26 cellular contexts compared by ENCODE assay signal in the genomic region with DNA sequence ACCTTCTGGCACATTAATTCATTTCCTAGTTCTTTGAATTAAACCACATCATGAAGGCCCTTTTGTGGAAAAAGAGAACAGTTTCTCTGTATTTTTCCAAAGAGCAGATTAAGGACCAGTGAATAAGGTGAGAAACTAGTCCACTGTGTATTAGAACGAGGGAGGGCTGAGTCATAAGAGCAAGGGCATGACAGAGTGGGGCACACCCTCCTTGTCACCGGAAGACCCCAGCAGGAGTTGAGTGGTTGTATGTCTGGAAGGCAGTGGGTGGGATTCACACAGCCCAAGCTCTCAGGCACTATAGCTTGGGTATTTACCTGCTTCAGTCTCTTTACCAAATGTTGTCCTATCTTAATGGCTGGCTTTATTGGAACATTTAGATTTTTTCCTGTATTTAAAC.
A peak's percentile ranks its signal among the peaks of the same experiment; 100 is the strongest.
DNase-seq lines count a peak whose midpoint lies in the region; ATAC-seq and TF ChIP-seq lines count a peak whose summit lies in the region.
"Had no signal": no experiment of that assay in that cellular context is flagged by ENCODE, and none has a peak within 500 bp of the region (broad histone marks: within the 10 kb centered on the region; RNA-seq: fewer than 3 reads in every experiment).

No MANE protein-coding gene starts in this region.

- H3K27ac Mint-ChIP-seq in WTC11 (no peak overlapping the region), CD14-positive monocyte (peak overlapping the region in 1 of 7 donors; percentile 33)
- H3K27ac Mint-ChIP-seq: activated naive CD4-positive, alpha-beta T cell treated with anti-CD3 and anti-CD28 coated beads for 36 hours; HFFc6; nephron progenitor cell had no signal

- POLR2A ChIA-PET in WTC11 (lab: Charles Lee) = no interaction called here

- H3K27me3 Mint-ChIP-seq in WTC11 (ENCODE audit: low read depth) = no peaks in the 10 kb centered on the region
- no peaks in the 10 kb centered on the region for H3K27me3 Mint-ChIP-seq in CD14-positive monocyte (ENCODE audit: low read depth in 3 of 3)

- no peaks in the 10 kb centered on the region for H3K4me1 ChIP-seq in tibial artery
- H3K4me1 ChIP-seq: left lung, pancreas had no signal

- H3K9me3 ChIP-seq in tibial artery = no peaks in the 10 kb centered on the region
- H3K9me3 ChIP-seq: left lung, pancreas had no signal

- H3K27me3 ChIP-seq in tibial artery = no peaks in the 10 kb centered on the region
- H3K27me3 ChIP-seq: left lung, pancreas had no signal

- H3K4me3 Mint-ChIP-seq in WTC11 (no peak overlapping the region), CD14-positive monocyte (no peak overlapping the region)
- H3K4me3 Mint-ChIP-seq: activated naive CD4-positive, alpha-beta T cell treated with anti-CD3 and anti-CD28 coated beads for 36 hours; HFFc6; nephron progenitor cell had no signal

- H3K36me3 Mint-ChIP-seq in WTC11 = no peaks in the 10 kb centered on the region
- peaks cover 84 to 88% of the 10 kb centered on the region in 2 donors for H3K36me3 Mint-ChIP-seq in CD14-positive monocyte

- TF ChIP-seq CTCF in WTC11 (IDR thresholded peaks at IDR 0.05) = no peak
- TF ChIP-seq CTCF in fibroblast of mammary gland (conservative IDR thresholded peaks at IDR 0.05; ENCODE audit: control insufficient read depth, insufficient read depth, low read depth, low read length) = no peak
- no peak for TF ChIP-seq CTCF in tibial artery (IDR thresholded peaks at IDR 0.05)
- no peak for TF ChIP-seq CTCF in CD14-positive monocyte (IDR thresholded peaks at IDR 0.05)

- ATAC-seq in WTC11 = peak; percentile 30; the same call in 1 of the 2 replicates
- ATAC-seq in HG03280 (IDR thresholded peaks at IDR 0.05; ENCODE audit: unreplicated experiment) = no peak
- ATAC-seq: activated CD4-positive, CD25-positive, alpha-beta regulatory T cell treated with anti-CD3 and anti-CD28 coated beads, Interleukin-2, amount 50 U/mL, for 24 hours; left lung; pancreas had no signal

- DNase-seq in 8988T = peak; percentile 59
- DNase-seq in Daoy (ENCODE audit: low read depth) = peak; percentile 82
- DNase-seq in WTC11 (ENCODE audit: low spot score) = no peak
- DNase-seq in fibroblast of mammary gland (ENCODE audit: low read depth) = peak; percentile 16
- DNase-seq in tibial artery = no peak
- no peak for DNase-seq in CD14-positive monocyte (ENCODE audit: low spot score)
- DNase-seq: activated naive CD4-positive, alpha-beta T cell treated with anti-CD3 and anti-CD28 coated beads for 36 hours; activated T-cell treated with anti-CD3 and anti-CD28 coated beads, Interleukin-2, amount 50 U/mL, for 1 hour; anterior cingulate cortex; central memory CD4-positive, alpha-beta T cell; EL; HFFc6; Karpas-422; left lung; NCI-H1048; NCI-H1694 treated with DMSO at 0.1 percent for 48 hours; NCI-H2171; NCI-H510A treated with DMSO at 0.1 percent for 48 hours; nephron progenitor cell; pancreas; SHP77 treated with DMSO at 0.1 percent for 48 hours; SW 1271 had no signal

- H3K4me3 ChIP-seq in fibroblast of mammary gland (ENCODE audit: control insufficient read depth, low read depth, low read length) = no peak overlapping the region
- no peak overlapping the region for H3K4me3 ChIP-seq in tibial artery
- H3K4me3 ChIP-seq: left lung, pancreas had no signal

- H3K36me3 ChIP-seq in tibial artery = peaks cover 63 to 98% (median 74%) of the 10 kb centered on the region in 3 donors

- H3K9me3 Mint-ChIP-seq in WTC11 (no peaks in the 10 kb centered on the region), CD14-positive monocyte (no peaks in the 10 kb centered on the region)
- H3K9me3 Mint-ChIP-seq: activated naive CD4-positive, alpha-beta T cell treated with anti-CD3 and anti-CD28 coated beads for 36 hours; HFFc6; nephron progenitor cell had no signal

- CTCF ChIA-PET in WTC11 (lab: Charles Lee) = interaction anchor here (0.7 kb wide), 1 partner anchor 143 kb away, joined by 4 read pairs; no protein-coding TSS in a partner anchor

- no peak overlapping the region for H3K27ac ChIP-seq in tibial artery
- H3K27ac ChIP-seq: C4-2B, epithelial cell of prostate, left lung, pancreas had no signal

- intact Hi-C loops in tibial artery (cut with DNase I; ENCODE audit: low total_unique reads) (no loop called here), CD14-positive monocyte (cut with micrococcal nuclease) (no loop called here)

- H3K4me1 Mint-ChIP-seq in WTC11 = no peaks in the 10 kb centered on the region
- H3K4me1 Mint-ChIP-seq in CD14-positive monocyte = no peaks in the 10 kb centered on the region

TF ChIP-seq in WTC11, 78 proteins besides CTCF, POLR2A, EP300 and RAD21 (continues in another document):
- TF ChIP-seq SMAD3 (CRISPR knock-in tag; IDR thresholded peaks at IDR 0.05; ENCODE audit: borderline replicate concordance) (no peak), OVOL2 (CRISPR knock-in tag; IDR thresholded peaks at IDR 0.05; ENCODE audit: borderline replicate concordance) (no peak), ZBTB21 (CRISPR knock-in tag; IDR thresholded peaks at IDR 0.05; ENCODE audit: borderline replicate concordance) (no peak), TCF7 (CRISPR knock-in tag; IDR thresholded peaks at IDR 0.05; ENCODE audit: low read depth) (no peak), ZNF121 (CRISPR knock-in tag; IDR thresholded peaks at IDR 0.05) (no peak), TEAD4 (CRISPR knock-in tag; IDR thresholded peaks at IDR 0.05) (no peak), FOXK1 (CRISPR knock-in tag; IDR thresholded peaks at IDR 0.05) (no peak), ZNF671 (CRISPR knock-in tag; IDR thresholded peaks at IDR 0.05) (no peak)
- TF ChIP-seq, protein P1, sequence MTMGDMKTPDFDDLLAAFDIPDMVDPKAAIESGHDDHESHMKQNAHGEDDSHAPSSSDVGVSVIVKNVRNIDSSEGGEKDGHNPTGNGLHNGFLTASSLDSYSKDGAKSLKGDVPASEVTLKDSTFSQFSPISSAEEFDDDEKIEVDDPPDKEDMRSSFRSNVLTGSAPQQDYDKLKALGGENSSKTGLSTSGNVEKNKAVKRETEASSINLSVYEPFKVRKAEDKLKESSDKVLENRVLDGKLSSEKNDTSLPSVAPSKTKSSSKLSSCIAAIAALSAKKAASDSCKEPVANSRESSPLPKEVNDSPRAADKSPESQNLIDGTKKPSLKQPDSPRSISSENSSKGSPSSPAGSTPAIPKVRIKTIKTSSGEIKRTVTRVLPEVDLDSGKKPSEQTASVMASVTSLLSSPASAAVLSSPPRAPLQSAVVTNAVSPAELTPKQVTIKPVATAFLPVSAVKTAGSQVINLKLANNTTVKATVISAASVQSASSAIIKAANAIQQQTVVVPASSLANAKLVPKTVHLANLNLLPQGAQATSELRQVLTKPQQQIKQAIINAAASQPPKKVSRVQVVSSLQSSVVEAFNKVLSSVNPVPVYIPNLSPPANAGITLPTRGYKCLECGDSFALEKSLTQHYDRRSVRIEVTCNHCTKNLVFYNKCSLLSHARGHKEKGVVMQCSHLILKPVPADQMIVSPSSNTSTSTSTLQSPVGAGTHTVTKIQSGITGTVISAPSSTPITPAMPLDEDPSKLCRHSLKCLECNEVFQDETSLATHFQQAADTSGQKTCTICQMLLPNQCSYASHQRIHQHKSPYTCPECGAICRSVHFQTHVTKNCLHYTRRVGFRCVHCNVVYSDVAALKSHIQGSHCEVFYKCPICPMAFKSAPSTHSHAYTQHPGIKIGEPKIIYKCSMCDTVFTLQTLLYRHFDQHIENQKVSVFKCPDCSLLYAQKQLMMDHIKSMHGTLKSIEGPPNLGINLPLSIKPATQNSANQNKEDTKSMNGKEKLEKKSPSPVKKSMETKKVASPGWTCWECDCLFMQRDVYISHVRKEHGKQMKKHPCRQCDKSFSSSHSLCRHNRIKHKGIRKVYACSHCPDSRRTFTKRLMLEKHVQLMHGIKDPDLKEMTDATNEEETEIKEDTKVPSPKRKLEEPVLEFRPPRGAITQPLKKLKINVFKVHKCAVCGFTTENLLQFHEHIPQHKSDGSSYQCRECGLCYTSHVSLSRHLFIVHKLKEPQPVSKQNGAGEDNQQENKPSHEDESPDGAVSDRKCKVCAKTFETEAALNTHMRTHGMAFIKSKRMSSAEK (CRISPR knock-in tag; IDR thresholded peaks at IDR 0.05; ENCODE audit: borderline replicate concordance) = no peak
- TF ChIP-seq, protein P2, sequence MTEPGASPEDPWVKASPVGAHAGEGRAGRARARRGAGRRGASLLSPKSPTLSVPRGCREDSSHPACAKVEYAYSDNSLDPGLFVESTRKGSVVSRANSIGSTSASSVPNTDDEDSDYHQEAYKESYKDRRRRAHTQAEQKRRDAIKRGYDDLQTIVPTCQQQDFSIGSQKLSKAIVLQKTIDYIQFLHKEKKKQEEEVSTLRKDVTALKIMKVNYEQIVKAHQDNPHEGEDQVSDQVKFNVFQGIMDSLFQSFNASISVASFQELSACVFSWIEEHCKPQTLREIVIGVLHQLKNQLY (CRISPR knock-in tag; IDR thresholded peaks at IDR 0.05) = no peak
- TF ChIP-seq, protein P3, sequence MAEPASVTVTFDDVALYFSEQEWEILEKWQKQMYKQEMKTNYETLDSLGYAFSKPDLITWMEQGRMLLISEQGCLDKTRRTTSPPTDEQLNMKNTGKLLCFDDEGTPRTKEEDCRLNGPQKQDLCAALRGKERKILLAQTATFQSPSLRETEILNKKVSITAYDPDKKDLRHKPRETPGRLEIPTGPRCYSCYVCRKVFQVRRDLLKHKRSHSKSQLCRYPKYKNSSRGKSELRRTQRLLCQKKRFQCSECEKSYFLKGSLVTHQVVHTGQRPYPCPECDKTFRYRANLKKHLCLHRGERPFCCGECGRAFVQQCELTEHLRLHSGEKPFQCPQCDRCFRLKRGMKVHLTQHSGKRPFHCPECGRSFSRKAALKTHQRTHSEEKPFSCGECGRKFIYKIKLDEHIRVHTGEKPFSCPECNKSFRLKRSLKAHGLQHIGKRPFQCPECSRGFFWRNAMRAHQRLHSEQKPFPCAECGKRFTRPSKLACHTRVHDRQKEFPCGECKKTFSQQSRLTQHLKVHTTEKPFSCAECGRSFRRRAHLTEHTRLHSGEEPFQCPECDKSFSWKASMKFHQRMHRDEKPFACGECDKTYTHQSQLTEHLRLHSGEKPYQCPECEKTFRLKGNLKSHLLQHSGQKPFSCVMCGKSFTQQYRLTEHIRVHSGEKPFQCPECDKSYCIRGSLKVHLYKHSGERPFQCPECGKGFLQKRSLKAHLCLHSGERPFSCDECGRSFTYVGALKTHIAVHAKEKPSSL (CRISPR knock-in tag; conservative IDR thresholded peaks at IDR 0.05) = no peak

Comparison
In these comparisons a context has a peak if more than half of its experiments do, and no peak if none do; other contexts are left out.
1. DNase-seq: peak in 8988T (single experiment), Daoy (single experiment) and fibroblast of mammary gland (single experiment); none in WTC11 (single experiment), tibial artery (0 of 2) and CD14-positive monocyte (single experiment).